ENCODE assay signal across 24 cellular contexts in the genomic region with DNA sequence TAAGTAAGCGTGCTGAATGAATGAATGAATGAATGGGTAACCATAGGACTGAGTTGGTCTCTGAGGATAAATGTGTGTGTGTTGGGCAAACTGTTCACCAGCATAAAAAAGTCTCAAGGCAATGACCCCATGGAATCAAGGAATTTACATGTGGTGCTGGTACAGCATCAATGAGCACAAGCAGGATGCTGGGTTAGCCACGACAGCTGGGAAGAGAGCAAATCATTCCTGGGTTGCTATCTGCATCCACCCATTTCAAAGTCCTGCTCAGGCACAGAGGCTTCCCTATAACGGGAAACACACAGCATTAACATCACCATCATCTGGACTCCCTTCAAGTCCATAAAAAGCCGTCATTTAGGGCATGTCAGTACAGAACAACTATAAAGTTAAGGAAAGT. TPM values are rescaled to one million over a fixed set of nuclear protein-coding genes. Genes with fewer than 3 reads are reported as not detected.
"Had no signal": no experiment of that assay in that cellular context is flagged by ENCODE, and none has a peak within 500 bp of the region (broad histone marks: within the 10 kb centered on the region; RNA-seq: fewer than 3 reads in every experiment).

No MANE protein-coding gene starts in this region.

- H3K36me3 ChIP-seq: prostate gland, uterus had no signal

- H3K4me3 ChIP-seq: left lung, lung, pancreas, prostate gland, tibial nerve, uterus had no signal

- H3K27me3 ChIP-seq: left lung, pancreas, tibial nerve, uterus had no signal

- H3K27ac ChIP-seq: left lung, pancreas, prostate gland, tibial nerve, uterus had no signal

- H3K4me1 ChIP-seq: left lung, pancreas, prostate gland, tibial nerve, uterus had no signal

- DNase-seq: hypothalamus; immature natural killer cell; kidney; left colon; left lung; mesendoderm; naive thymus-derived CD4-positive, alpha-beta T cell; pancreas; posterior cingulate gyrus; retina; right cardiac atrium; small intestine; stimulated activated CD4-positive, alpha-beta T cell treated with anti-CD3 and anti-CD28 coated beads, Interleukin-1b, Interleukin-23, amount 100 ng/mL, for 48 hours; stimulated activated CD4-positive, alpha-beta T cell treated with anti-CD3 and anti-CD28 coated beads, Interleukin-2, amount 100 ng/mL, for 48 hours; stimulated activated CD4-positive, alpha-beta T cell treated with anti-CD3 and anti-CD28 coated beads, Interleukin-4, amount 100 ng/mL, for 4 hours; stimulated activated CD8-positive, alpha-beta memory T cell treated with anti-CD3 and anti-CD28 coated beads, Interleukin-4, amount 100 ng/mL, for 48 hours; stimulated activated naive CD4-positive, alpha-beta T cell treated with Interleukin-2 at 50 U/mL for 16 hours; stimulated activated naive CD8-positive, alpha-beta T cell treated with anti-CD3 and anti-CD28 coated beads, Interleukin-15, amount 100 ng/mL, for 72 hours; substantia nigra; uterus had no signal

- H3K9me3 ChIP-seq: left lung, pancreas, prostate gland, tibial nerve, uterus had no signal

RNA-seq across cellular contexts. Expression of gene CCDC149, which starts 41.7 kb away (rescaled TPM):
- total RNA-seq: natural killer cell treated with Interleukin-12 subunit alpha and Interleukin-12 subunit beta and Interleukin-15 and Interleukin-18, amount 100 ng/mL, for 72 hours had no signal
- polyA plus RNA-seq: naive thymus-derived CD4-positive, alpha-beta T cell had no signal
